ENCODE assay signal across 16 cellular contexts in the genomic region with DNA sequence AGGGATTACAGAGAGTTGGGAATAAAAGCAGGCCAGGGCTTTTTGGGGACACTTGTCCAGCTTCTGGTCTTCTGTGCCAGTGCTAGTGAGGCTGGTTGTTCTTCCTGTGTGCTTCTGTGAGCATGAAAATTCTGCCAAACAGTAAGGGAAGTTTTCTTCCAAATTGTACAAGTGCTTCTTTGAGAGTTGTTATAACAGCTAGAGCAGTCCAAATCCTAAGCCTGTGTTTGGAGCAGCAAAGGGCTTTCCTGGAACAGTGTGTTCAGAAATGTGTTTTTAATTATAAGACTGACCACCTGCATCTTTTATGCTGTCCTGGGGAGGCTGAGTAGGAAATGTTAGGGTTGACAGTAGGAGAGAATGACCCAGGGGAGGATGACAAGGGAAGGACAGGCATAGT.
A peak's percentile ranks its signal among the peaks of the same experiment; 100 is the strongest.
DNase-seq lines count a peak whose midpoint lies in the region; ATAC-seq, FAIRE-seq and TF ChIP-seq lines count a peak whose summit lies in the region.
"Had no signal": no experiment of that assay in that cellular context is flagged by ENCODE, and none has a peak within 500 bp of the region (broad histone marks: within the 10 kb centered on the region; RNA-seq: fewer than 3 reads in every experiment).

No MANE protein-coding gene starts in this region.

- no peak overlapping the region for H3T11ph ChIP-seq in H9 (ENCODE audit: low read length)

- H3K27ac ChIP-seq in H9 (ENCODE audit: insufficient read length, low read depth, low read length) (no peak overlapping the region), left ventricle myocardium inferior (replicated peaks) (peak overlapping the region; percentile 32), rectal smooth muscle tissue (ENCODE audit: low read depth, low read length) (peak overlapping the region; percentile 66), kidney (ENCODE audit: low read depth in 2 of 2, low read length in 2 of 2) (no peak overlapping the region)

- H3K9ac ChIP-seq in H9 (ENCODE audit: extremely low read depth, insufficient read length, low read length) (no peak overlapping the region), rectal smooth muscle tissue (ENCODE audit: low read length) (no peak overlapping the region), kidney (ENCODE audit: low read length in 2 of 2) (no peak overlapping the region)

- H3K4me3 ChIP-seq in left ventricle myocardium inferior: no peak overlapping the region
- H3K4me3 ChIP-seq in rectal smooth muscle tissue (ENCODE audit: low read length): no peak overlapping the region
- H3K4me3 ChIP-seq in kidney (ENCODE audit: low read length in 2 of 2): no peak overlapping the region

- H3K4me3 Mint-ChIP-seq in H9 (no peak overlapping the region), T-helper 17 cell (no peak overlapping the region)

- peak overlapping the region; percentile 25 for H2AFZ ChIP-seq in H9 (ENCODE audit: low read length)

- no peaks in the 10 kb centered on the region for H3K36me3 ChIP-seq in left ventricle myocardium inferior
- no peaks in the 10 kb centered on the region for H3K36me3 ChIP-seq in rectal smooth muscle tissue (ENCODE audit: control insufficient read depth, insufficient read depth, low read length)
- H3K36me3 ChIP-seq in kidney (ENCODE audit: control insufficient read depth in 1 of 2, insufficient read depth in 2 of 2, low read length in 2 of 2): no peaks in the 10 kb centered on the region

- H3K4me1 Mint-ChIP-seq in H9: peaks cover 31 to 32% of the 10 kb centered on the region in 2 experiments
- H3K4me1 Mint-ChIP-seq in T-helper 17 cell: peaks cover 2% of the 10 kb centered on the region

- peak overlapping the region in 1 of 3 experiments; percentile 9; a peak in 1 of 7 replicates for H3K27ac Mint-ChIP-seq in H9
- no peak overlapping the region for H3K27ac Mint-ChIP-seq in T-helper 17 cell

- no peaks in the 10 kb centered on the region for H4K20me1 ChIP-seq in H9 (ENCODE audit: control insufficient read depth, insufficient read depth, insufficient read length)

- no peak for FAIRE-seq in kidney (lab: Jason Lieb, UNC)
- FAIRE-seq: H54 had no signal

- H3K23ac ChIP-seq in H9 (ENCODE audit: insufficient read length, low read depth, low read length): no peak overlapping the region

- H4K5ac ChIP-seq in H9 (ENCODE audit: insufficient read length, low read depth, low read length): no peak overlapping the region

- H3K4me2 ChIP-seq in H9 (ENCODE audit: insufficient read depth, insufficient read length, low read length): no peak overlapping the region

- no peaks in the 10 kb centered on the region for H3K79me1 ChIP-seq in H9 (ENCODE audit: insufficient read depth, low read depth, low read length, poor library complexity, severe bottlenecking)

- no peaks in the 10 kb centered on the region for H3K79me2 ChIP-seq in H9 (ENCODE audit: insufficient read depth, low read length)

- H3K4ac ChIP-seq in H9 (ENCODE audit: low read depth, low read length): no peak overlapping the region

- H4K8ac ChIP-seq in H9 (replicated peaks; ENCODE audit: insufficient read length, low read depth, low read length): no peak overlapping the region

- intact Hi-C loops in left ventricle myocardium inferior (cut with micrococcal nuclease): no loop called here
- intact Hi-C loops in kidney (cut with DNase I): no loop called here

- H3K36me3 Mint-ChIP-seq in H9 (ENCODE audit: insufficient read depth in 1 of 3, low read depth in 3 of 3) (no peaks in the 10 kb centered on the region), T-helper 17 cell (ENCODE audit: low read depth) (no peaks in the 10 kb centered on the region)

- H2BK20ac ChIP-seq in H9 (ENCODE audit: low read depth, low read length, poor library complexity, severe bottlenecking): no peak overlapping the region

- no peak overlapping the region for H3K56ac ChIP-seq in H9 (ENCODE audit: insufficient read length, low read depth, low read length)

- H3K18ac ChIP-seq in H9 (ENCODE audit: insufficient read length, low read depth, low read length): no peak overlapping the region

- no peaks in the 10 kb centered on the region for H3K27me3 Mint-ChIP-seq in H9 (ENCODE audit: low read depth)
- peaks cover 31% of the 10 kb centered on the region for H3K27me3 Mint-ChIP-seq in T-helper 17 cell

- no peak overlapping the region for H2BK12ac ChIP-seq in H9 (ENCODE audit: insufficient read length, low read depth, low read length)

- ATAC-seq in T-helper 17 cell: no peak

- no peaks in the 10 kb centered on the region for H3K27me3 ChIP-seq in H9 (ENCODE audit: insufficient read depth, low read length)
- no peaks in the 10 kb centered on the region for H3K27me3 ChIP-seq in left ventricle myocardium inferior (ENCODE audit: low read depth)
- no peaks in the 10 kb centered on the region for H3K27me3 ChIP-seq in rectal smooth muscle tissue (ENCODE audit: control insufficient read depth, insufficient read depth, low read length)

- no peak overlapping the region for H3K14ac ChIP-seq in H9 (ENCODE audit: insufficient read depth, low read length)

- no peak overlapping the region for H2BK15ac ChIP-seq in H9 (ENCODE audit: low read depth, low read length)

- no peak for DNase-seq in H9
- DNase-seq in cerebellar cortex (ENCODE audit: low spot score): peak; percentile 16
- no peak for DNase-seq in left ventricle myocardium inferior
- no peak for DNase-seq in stimulated activated CD4-positive, alpha-beta T cell treated with anti-CD3 and anti-CD28 coated beads, Interleukin-4, amount 100 ng/mL, for 4 hours
- no peak for DNase-seq in T-helper 17 cell
- DNase-seq in kidney: no peak
- DNase-seq: ACHN, AML-193, DMS53, MM.1S, NCI-H1105, NCI-H1694, NCI-H345, NCI-H526 had no signal

- H3K4me1 ChIP-seq in H9 (ENCODE audit: insufficient read depth, low read length) (peaks cover 12% of the 10 kb centered on the region), left ventricle myocardium inferior (peaks cover 7% of the 10 kb centered on the region), rectal smooth muscle tissue (ENCODE audit: control insufficient read depth, insufficient read depth, low read length) (no peaks in the 10 kb centered on the region), kidney (ENCODE audit: control insufficient read depth in 1 of 2, insufficient read depth in 1 of 2, low read depth in 1 of 2, low read length in 2 of 2) (no peaks in the 10 kb centered on the region)

- no peak overlapping the region for H2AK5ac ChIP-seq in H9 (ENCODE audit: insufficient read length, low read length)

- no peaks in the 10 kb centered on the region for H3K9me3 Mint-ChIP-seq in H9

- H4K91ac ChIP-seq in H9 (ENCODE audit: insufficient read length, low read depth, low read length): no peak overlapping the region

- no peak overlapping the region for H2BK5ac ChIP-seq in H9 (ENCODE audit: insufficient read length, low read length)

- H3K23me2 ChIP-seq in H9 (ENCODE audit: insufficient read length, low read depth, low read length, poor library complexity, severe bottlenecking): no peaks in the 10 kb centered on the region

- no peaks in the 10 kb centered on the region for H3K9me3 ChIP-seq in H9 (ENCODE audit: control insufficient read depth, low read depth, low read length)
- no peaks in the 10 kb centered on the region for H3K9me3 ChIP-seq in left ventricle myocardium inferior (replicated peaks)
- no peaks in the 10 kb centered on the region for H3K9me3 ChIP-seq in T-helper 17 cell (ENCODE audit: control insufficient read depth, low read length, poor library complexity, severe bottlenecking)
- H3K9me3 ChIP-seq in kidney (ENCODE audit: control insufficient read depth in 1 of 2, low read length in 2 of 2): no peaks in the 10 kb centered on the region

- H2BK120ac ChIP-seq in H9 (ENCODE audit: low read depth, low read length, poor library complexity, severe bottlenecking): no peak overlapping the region

- TF ChIP-seq CTCF in H9 (conservative IDR thresholded peaks at IDR 0.05): no peak
- TF ChIP-seq CTCF in left ventricle myocardium inferior (IDR thresholded peaks at IDR 0.05; ENCODE audit: borderline replicate concordance): no peak
- no peak for TF ChIP-seq CTCF in kidney (IDR thresholded peaks at IDR 0.05; ENCODE audit: borderline replicate concordance, extremely low read depth, insufficient read depth)

Comparison
In these comparisons a context has a peak if more than half of its experiments do, and no peak if none do; other contexts are left out.
1. H3K27ac ChIP-seq: peak in left ventricle myocardium inferior (single experiment) and rectal smooth muscle tissue (single experiment); none in H9 (single experiment) and kidney (0 of 2).